7 cellular contexts compared by ENCODE assay signal in genomic region chr12:26938660-26939185, GRCh38. TPM values are rescaled to one million over a fixed set of nuclear protein-coding genes. Genes with fewer than 3 reads are reported as not detected.
DNase-seq lines count a peak whose midpoint lies in the region; ATAC-seq and TF ChIP-seq lines count a peak whose summit lies in the region.

No MANE protein-coding gene starts in this region.

- peak overlapping the region; percentile 96 for H3K27ac Mint-ChIP-seq in stimulated activated memory B cell treated with anti-CD40 and anti-IgM and Interleukin-4, amounts not matched to agents 10 μg/mL and 1 μg/mL and 100 μg/mL, for 72 hours

- peaks cover 14% of the 10 kb centered on the region for H3K36me3 Mint-ChIP-seq in stimulated activated memory B cell treated with anti-CD40 and anti-IgM and Interleukin-4, amounts not matched to agents 10 μg/mL and 1 μg/mL and 100 μg/mL, for 72 hours

- POLR2A ChIA-PET in HEK293T (lab: Yijun Ruan, JAX), result interaction anchor here (0.6 kb wide), 1 partner anchor 376 kb away, joined by 3 read pairs; no protein-coding TSS in a partner anchor

- H3K9ac ChIP-seq in iPS-15b (ENCODE audit: low read depth, low read length), result peak overlapping the region; percentile 70

- no peaks in the 10 kb centered on the region for H3K9me3 ChIP-seq in iPS-15b (ENCODE audit: control insufficient read depth, insufficient read depth, low read length)

- ATAC-seq in GM18511 (IDR thresholded peaks at IDR 0.05; ENCODE audit: unreplicated experiment), result peak; percentile 24
- peak; percentile 0 for ATAC-seq in stimulated activated memory B cell treated with anti-CD40 and anti-IgM and Interleukin-4, amounts not matched to agents 10 μg/mL and 1 μg/mL and 100 μg/mL, for 72 hours

- H3K27me3 Mint-ChIP-seq in stimulated activated memory B cell treated with anti-CD40 and anti-IgM and Interleukin-4, amounts not matched to agents 10 μg/mL and 1 μg/mL and 100 μg/mL, for 72 hours, result no peaks in the 10 kb centered on the region

- no peaks in the 10 kb centered on the region for H3K9me3 Mint-ChIP-seq in stimulated activated memory B cell treated with anti-CD40 and anti-IgM and Interleukin-4, amounts not matched to agents 10 μg/mL and 1 μg/mL and 100 μg/mL, for 72 hours

- H3K27me3 ChIP-seq in iPS-15b (ENCODE audit: control insufficient read depth, insufficient read depth, low read length), result no peaks in the 10 kb centered on the region

- H3K36me3 ChIP-seq in iPS-15b (ENCODE audit: control insufficient read depth, insufficient read depth, low read length), result no peaks in the 10 kb centered on the region

- peak overlapping the region; percentile 51 for H3K27ac ChIP-seq in adipose tissue (ENCODE audit: low read depth, low read length)

- H3K4me3 ChIP-seq in iPS-15b (ENCODE audit: low read depth, low read length), result peak overlapping the region; percentile 95

- DNase-seq in HEK293T (ENCODE audit: extremely low spot score) (peak; percentile 13), NCI-H2107 (lab: John Stamatoyannopoulos, UW) (peak; percentile 26), kidney tubule cell (ENCODE audit: low spot score) (no peak)

- peaks cover 81% of the 10 kb centered on the region for H3K4me1 Mint-ChIP-seq in stimulated activated memory B cell treated with anti-CD40 and anti-IgM and Interleukin-4, amounts not matched to agents 10 μg/mL and 1 μg/mL and 100 μg/mL, for 72 hours

- CTCF ChIA-PET in HEK293T (lab: Yijun Ruan, JAX), result no interaction called here

- H3K4me1 ChIP-seq in iPS-15b (ENCODE audit: control insufficient read depth, insufficient read depth, low read length), result peaks cover 6% of the 10 kb centered on the region

- WGBS in adipose tissue, 3 donors, result 0 to 1% (median 0%) methylated on average over 32 of the region's 32 CpGs

- H3K4me3 Mint-ChIP-seq in stimulated activated memory B cell treated with anti-CD40 and anti-IgM and Interleukin-4, amounts not matched to agents 10 μg/mL and 1 μg/mL and 100 μg/mL, for 72 hours, result peak overlapping the region; percentile 94

TF ChIP-seq in HEK293T, 16 proteins besides CTCF, POLR2A, EP300 and RAD21:
- no peak for TF ChIP-seq ELF4 (IDR thresholded peaks at IDR 0.05)

RNA-seq across cellular contexts. Expression of gene FGFR1OP2, which starts 0.5 kb away (rescaled TPM):
- polyA plus RNA-seq in adipose tissue, result 10 to 100 TPM in 2 of 3 donors, 1 to 10 TPM in 1; 9.4 to 60.4 (median 27.5) TPM

RNA-seq across cellular contexts. Expression of gene INTS13, which starts 0.9 kb away (rescaled TPM):
- polyA plus RNA-seq in adipose tissue, result 10 to 100 TPM in 1 of 3 donors, 1 to 10 TPM in 2; 9.7 to 26.0 (median 9.8) TPM
